ENCODE assay signal across 8 cellular contexts in genomic region chr19:12792048-12792852, GRCh38. TPM values are rescaled to one million over a fixed set of nuclear protein-coding genes. Genes with fewer than 3 reads are reported as not detected.
DNase-seq lines count a peak whose midpoint lies in the region; ATAC-seq lines count a peak whose summit lies in the region.

No MANE protein-coding gene starts in this region.

- H3K23ac ChIP-seq in mesendoderm (ENCODE audit: low read length) = peak overlapping the region; percentile 98

- peaks cover 46% of the 10 kb centered on the region for H3K4me1 ChIP-seq in effector memory CD4-positive, alpha-beta T cell (ENCODE audit: control insufficient read depth, insufficient read depth, low read length, poor library complexity, severe bottlenecking)
- H3K4me1 ChIP-seq in mesendoderm (ENCODE audit: control insufficient read depth, low read depth, low read length) = peaks cover 20% of the 10 kb centered on the region

- H3K79me2 ChIP-seq in mesendoderm (ENCODE audit: control insufficient read depth, insufficient read depth, low read length) = peaks cover 1% of the 10 kb centered on the region

- POLR2A ChIA-PET in activated CD4-positive, alpha-beta memory T cell treated with anti-CD3 and anti-CD28 coated beads, Interleukin-2, amount 10 ng/mL, durations not matched to agents 7 days and 5 days (lab: Charles Lee) = interaction anchor here (0.6 to 14.7 kb wide), 29 partner anchors 10 to 1054 kb away, joined by 3 to 574 read pairs (median 5); partner anchors contain the start of genes CALR, DHPS, GET3 and HOOK2

- no peak overlapping the region for H4K8ac ChIP-seq in mesendoderm (ENCODE audit: low read depth, low read length)

- H3K79me1 ChIP-seq in mesendoderm (ENCODE audit: low read length) = peaks cover 2% of the 10 kb centered on the region

- no peak overlapping the region for H3K4ac ChIP-seq in mesendoderm (ENCODE audit: low read depth, low read length)

- H3K27me3 ChIP-seq in effector memory CD4-positive, alpha-beta T cell (replicated peaks; ENCODE audit: control insufficient read depth, insufficient read depth, low read length, poor library complexity, severe bottlenecking) = no peaks in the 10 kb centered on the region
- H3K27me3 ChIP-seq in mesendoderm (ENCODE audit: insufficient read depth, low read length, poor library complexity) = no peaks in the 10 kb centered on the region

- no peak for ATAC-seq in stimulated activated effector memory CD8-positive, alpha-beta T cell treated with anti-CD3 and anti-CD28 coated beads, Interleukin-12 subunit alpha, Interleukin-12 subunit beta, amount 100 ng/mL, for 72 hours
- ATAC-seq in HG02623 (IDR thresholded peaks at IDR 0.05; ENCODE audit: unreplicated experiment) = no peak

- CTCF ChIA-PET in activated CD4-positive, alpha-beta memory T cell treated with anti-CD3 and anti-CD28 coated beads, Interleukin-2, amount 10 ng/mL, durations not matched to agents 7 days and 5 days (lab: Charles Lee) = interaction anchor here (0.8 to 13.9 kb wide), 14 partner anchors 10 to 182 kb away, joined by 3 to 419 read pairs (median 6); partner anchors contain the start of genes HOOK2, RNASEH2A, TRIR and ZNF490

- H3K27ac Mint-ChIP-seq in activated CD4-positive, alpha-beta memory T cell treated with anti-CD3 and anti-CD28 coated beads, Interleukin-2, amount 10 ng/mL, durations not matched to agents 7 days and 5 days = peak overlapping the region; percentile 98
- H3K27ac Mint-ChIP-seq in stimulated activated effector memory CD8-positive, alpha-beta T cell treated with anti-CD3 and anti-CD28 coated beads, Interleukin-12 subunit alpha, Interleukin-12 subunit beta, amount 100 ng/mL, for 72 hours = peak overlapping the region; percentile 97

- peak overlapping the region; percentile 93 for H3K4me3 Mint-ChIP-seq in activated CD4-positive, alpha-beta memory T cell treated with anti-CD3 and anti-CD28 coated beads, Interleukin-2, amount 10 ng/mL, durations not matched to agents 7 days and 5 days
- H3K4me3 Mint-ChIP-seq in stimulated activated effector memory CD8-positive, alpha-beta T cell treated with anti-CD3 and anti-CD28 coated beads, Interleukin-12 subunit alpha, Interleukin-12 subunit beta, amount 100 ng/mL, for 72 hours = peak overlapping the region; percentile 98

- peaks cover 52% of the 10 kb centered on the region for H3K4me1 Mint-ChIP-seq in activated CD4-positive, alpha-beta memory T cell treated with anti-CD3 and anti-CD28 coated beads, Interleukin-2, amount 10 ng/mL, durations not matched to agents 7 days and 5 days
- H3K4me1 Mint-ChIP-seq in stimulated activated effector memory CD8-positive, alpha-beta T cell treated with anti-CD3 and anti-CD28 coated beads, Interleukin-12 subunit alpha, Interleukin-12 subunit beta, amount 100 ng/mL, for 72 hours = peaks cover 45% of the 10 kb centered on the region

- peaks cover 20% of the 10 kb centered on the region for H3K36me3 Mint-ChIP-seq in activated CD4-positive, alpha-beta memory T cell treated with anti-CD3 and anti-CD28 coated beads, Interleukin-2, amount 10 ng/mL, durations not matched to agents 7 days and 5 days (ENCODE audit: low read depth)
- peaks cover 76% of the 10 kb centered on the region for H3K36me3 Mint-ChIP-seq in stimulated activated effector memory CD8-positive, alpha-beta T cell treated with anti-CD3 and anti-CD28 coated beads, Interleukin-12 subunit alpha, Interleukin-12 subunit beta, amount 100 ng/mL, for 72 hours

- H3K9me3 Mint-ChIP-seq in activated CD4-positive, alpha-beta memory T cell treated with anti-CD3 and anti-CD28 coated beads, Interleukin-2, amount 10 ng/mL, durations not matched to agents 7 days and 5 days = no peaks in the 10 kb centered on the region
- no peaks in the 10 kb centered on the region for H3K9me3 Mint-ChIP-seq in stimulated activated effector memory CD8-positive, alpha-beta T cell treated with anti-CD3 and anti-CD28 coated beads, Interleukin-12 subunit alpha, Interleukin-12 subunit beta, amount 100 ng/mL, for 72 hours

- peak overlapping the region; percentile 100 for H3K4me3 ChIP-seq in effector memory CD4-positive, alpha-beta T cell (ENCODE audit: insufficient read depth, low read depth, low read length, poor library complexity, severe bottlenecking)
- H3K4me3 ChIP-seq in mesendoderm (ENCODE audit: low read length) = peak overlapping the region; percentile 56

- H3K27ac ChIP-seq in effector memory CD4-positive, alpha-beta T cell (ENCODE audit: insufficient read depth, low read length, poor library complexity, severe bottlenecking) = peak overlapping the region; percentile 99
- H3K27ac ChIP-seq in mesendoderm (ENCODE audit: low read depth, low read length) = no peak overlapping the region

- H2BK15ac ChIP-seq in mesendoderm (replicated peaks; ENCODE audit: low read depth) = no peak overlapping the region

- H2BK120ac ChIP-seq in mesendoderm (ENCODE audit: low read depth, low read length) = no peak overlapping the region

- peak overlapping the region; percentile 93 for H3K56ac ChIP-seq in mesendoderm (ENCODE audit: low read length)

- WGBS in mesendoderm (ENCODE audit: extremely low coverage, insufficient coverage, low lambda C conversion rate) = no CpG with 5 or more reads among the region's 84 CpGs

- no peaks in the 10 kb centered on the region for H3K27me3 Mint-ChIP-seq in activated CD4-positive, alpha-beta memory T cell treated with anti-CD3 and anti-CD28 coated beads, Interleukin-2, amount 10 ng/mL, durations not matched to agents 7 days and 5 days

- H3K9me3 ChIP-seq in effector memory CD4-positive, alpha-beta T cell (ENCODE audit: control insufficient read depth, low read length) = no peaks in the 10 kb centered on the region

- DNase-seq in NCI-H345 (lab: John Stamatoyannopoulos, UW) (peak; percentile 27), NCI-H345 treated with DMSO at 0.1 percent for 48 hours (lab: John Stamatoyannopoulos, UW; ENCODE audit: unreplicated experiment) (no peak), NCI-H510A treated with DMSO at 0.1 percent for 48 hours (lab: John Stamatoyannopoulos, UW) (peak; percentile 72), mesendoderm (peak; percentile 84)
- DNase-seq in activated CD4-positive, alpha-beta memory T cell treated with anti-CD3 and anti-CD28 coated beads, Interleukin-2, amount 10 ng/mL, durations not matched to agents 7 days and 5 days = peak; percentile 86
- DNase-seq in effector memory CD4-positive, alpha-beta T cell = peak; percentile 47 to 63 (median 58)
- peak in 1 of 2 donors; percentile 88 for DNase-seq in stimulated activated effector memory CD8-positive, alpha-beta T cell treated with anti-CD3 and anti-CD28 coated beads, Interleukin-12 subunit alpha, Interleukin-12 subunit beta, amount 100 ng/mL, for 72 hours (ENCODE audit: low spot score in 2 of 2)

- H2BK5ac ChIP-seq in mesendoderm (ENCODE audit: low read length) = no peak overlapping the region

- no peak overlapping the region for H2AK5ac ChIP-seq in mesendoderm (ENCODE audit: low read length)

- H3K9ac ChIP-seq in mesendoderm (ENCODE audit: low read length) = peak overlapping the region; percentile 86

- H3K4me2 ChIP-seq in mesendoderm (ENCODE audit: low read length) = peak overlapping the region; percentile 97

- H3K18ac ChIP-seq in mesendoderm (ENCODE audit: low read length) = peak overlapping the region; percentile 30

- H4K5ac ChIP-seq in mesendoderm (ENCODE audit: low read length) = no peak overlapping the region

- peaks cover 16% of the 10 kb centered on the region for H3K36me3 ChIP-seq in effector memory CD4-positive, alpha-beta T cell (ENCODE audit: control insufficient read depth, insufficient read depth, low read length)
- no peaks in the 10 kb centered on the region for H3K36me3 ChIP-seq in mesendoderm (ENCODE audit: control insufficient read depth, insufficient read depth, low read length)

RNA-seq across cellular contexts. Expression of gene JUNB, which starts 1.0 kb away (rescaled TPM):
- 100 to 1,000 TPM; 197 TPM for total RNA-seq in activated CD4-positive, alpha-beta memory T cell treated with anti-CD3 and anti-CD28 coated beads, Interleukin-2, amount 10 ng/mL, durations not matched to agents 7 days and 5 days
- 2.2 TPM for polyA plus RNA-seq in mesendoderm (2013, experiment 1 of 2)
- 2.5 TPM for polyA plus RNA-seq in mesendoderm (2013, experiment 2 of 2)

RNA-seq across cellular contexts. Expression of gene PRDX2, which starts 9.3 kb away (rescaled TPM):
- total RNA-seq in activated CD4-positive, alpha-beta memory T cell treated with anti-CD3 and anti-CD28 coated beads, Interleukin-2, amount 10 ng/mL, durations not matched to agents 7 days and 5 days = 100 to 1,000 TPM; 234 to 240 TPM
- 210 TPM for polyA plus RNA-seq in mesendoderm (2013, experiment 1 of 2)
- 216 TPM for polyA plus RNA-seq in mesendoderm (2013, experiment 2 of 2)

RNA-seq across cellular contexts. Expression of gene THSD8, which starts 9.6 kb away (rescaled TPM):
- 10 to 100 TPM; 19.2 to 25.5 TPM for total RNA-seq in activated CD4-positive, alpha-beta memory T cell treated with anti-CD3 and anti-CD28 coated beads, Interleukin-2, amount 10 ng/mL, durations not matched to agents 7 days and 5 days
- 25.8 TPM for polyA plus RNA-seq in mesendoderm (2013, experiment 1 of 2)
- polyA plus RNA-seq in mesendoderm (2013, experiment 2 of 2) = 28.2 TPM

RNA-seq across cellular contexts. Expression of gene RNASEH2A, which starts 14.1 kb away (rescaled TPM):
- 10 to 100 TPM; 34.8 to 38.4 TPM for total RNA-seq in activated CD4-positive, alpha-beta memory T cell treated with anti-CD3 and anti-CD28 coated beads, Interleukin-2, amount 10 ng/mL, durations not matched to agents 7 days and 5 days
- 24.8 TPM for polyA plus RNA-seq in mesendoderm (2013, experiment 1 of 2)
- 25.7 TPM for polyA plus RNA-seq in mesendoderm (2013, experiment 2 of 2)

RNA-seq across cellular contexts. Expression of gene HOOK2, which starts 16.9 kb away (rescaled TPM):
- total RNA-seq in activated CD4-positive, alpha-beta memory T cell treated with anti-CD3 and anti-CD28 coated beads, Interleukin-2, amount 10 ng/mL, durations not matched to agents 7 days and 5 days = 10 to 100 TPM; 17.0 to 17.8 TPM
- polyA plus RNA-seq in mesendoderm (2013, experiment 1 of 2) = 25.7 TPM
- polyA plus RNA-seq in mesendoderm (2013, experiment 2 of 2) = 28.2 TPM
